In genomic region chr5:17269201-17269600, GRCh38 we compare ENCODE assay signal across 12 cellular contexts. TPM values are rescaled to one million over a fixed set of nuclear protein-coding genes. Genes with fewer than 3 reads are reported as not detected.
A peak's percentile ranks its signal among the peaks of the same experiment; 100 is the strongest.
DNase-seq lines count a peak whose midpoint lies in the region; ATAC-seq, FAIRE-seq and TF ChIP-seq lines count a peak whose summit lies in the region.
"Had no signal": no experiment of that assay in that cellular context is flagged by ENCODE, and none has a peak within 500 bp of the region (broad histone marks: within the 10 kb centered on the region; RNA-seq: fewer than 3 reads in every experiment).

No MANE protein-coding gene starts in this region.

- no peak overlapping the region for H3K27ac ChIP-seq in PC-3 (ENCODE audit: low read length)
- H3K27ac ChIP-seq in adrenal gland = no peak overlapping the region
- no peak overlapping the region for H3K27ac ChIP-seq in body of pancreas

- H3K4me2 ChIP-seq in PC-3 (ENCODE audit: low read length) = no peak overlapping the region

- H3K36me3 ChIP-seq in PC-3 (ENCODE audit: low read depth, low read length) (peaks cover 8% of the 10 kb centered on the region; the same call in 1 of the 2 replicates), adrenal gland (replicated peaks in 1 of 2) (no peaks in the 10 kb centered on the region), body of pancreas (replicated peaks in 1 of 2; ENCODE audit: insufficient read depth in 1 of 2, low read depth in 2 of 2) (no peaks in the 10 kb centered on the region)

- H3K9ac ChIP-seq in PC-3 (ENCODE audit: low read length) = no peak overlapping the region

- no peaks in the 10 kb centered on the region for H4K20me1 ChIP-seq in PC-3 (ENCODE audit: low read length)

- no peak for TF ChIP-seq CTCF in PC-3 (conservative IDR thresholded peaks at IDR 0.05; ENCODE audit: low read depth, low read length)
- TF ChIP-seq CTCF in adrenal gland (IDR thresholded peaks at IDR 0.05) = no peak
- TF ChIP-seq CTCF in body of pancreas (IDR thresholded peaks at IDR 0.05) = no peak

- no peak overlapping the region for H2AFZ ChIP-seq in PC-3 (ENCODE audit: low read length)

- peaks cover 88% of the 10 kb centered on the region for H3K79me2 ChIP-seq in PC-3 (ENCODE audit: low read length)

- CTCF ChIA-PET in PC-3 (lab: Charles Lee) = no interaction called here

- POLR2A ChIA-PET in PC-3 (lab: Charles Lee; ENCODE audit: unreplicated experiment) = no interaction called here

- no TSS peak for BruUV-seq in PC-3 (replicated peaks; lab: Mats Ljungman, UMichigan)

- ATAC-seq in GM21367 (IDR thresholded peaks at IDR 0.05; ENCODE audit: unreplicated experiment) (peak; percentile 66), HG02973 (IDR thresholded peaks at IDR 0.05; ENCODE audit: unreplicated experiment) (peak; percentile 60), PC-3 (no peak), body of pancreas (no peak)

- H3F3A ChIP-seq in PC-3 (ENCODE audit: low read length, unreplicated experiment) = no peaks in the 10 kb centered on the region

- H3K9me3 ChIP-seq in PC-3 (ENCODE audit: low read length) (no peaks in the 10 kb centered on the region), adrenal gland (replicated peaks in 1 of 3) (no peaks in the 10 kb centered on the region), body of pancreas (no peaks in the 10 kb centered on the region)

- 59 to 70% (median 66%) methylated on average over 6 of the region's 6 CpGs for WGBS in adrenal gland, 4 donors
- WGBS in body of pancreas, 2 donors = 39 to 46% methylated on average over 6 of the region's 6 CpGs

- H3K27me3 ChIP-seq in PC-3 (ENCODE audit: low read length) = no peaks in the 10 kb centered on the region
- H3K27me3 ChIP-seq in adrenal gland = no peaks in the 10 kb centered on the region
- H3K27me3 ChIP-seq in body of pancreas = no peaks in the 10 kb centered on the region

- H3K4me1 ChIP-seq in PC-3 (ENCODE audit: insufficient read depth, low read length) (0 out of 2 replicates have a peak, but pooled peaks cover 3% of the 10 kb centered on the region), adrenal gland (replicated peaks in 1 of 2) (no peaks in the 10 kb centered on the region), body of pancreas (no peaks in the 10 kb centered on the region)

- intact Hi-C loops in PC-3 (cut with micrococcal nuclease) (no loop called here), adrenal gland (cut with DNase I) (no loop called here), body of pancreas (cut with DNase I) (no loop called here)

- no peaks in the 10 kb centered on the region for H3K9me2 ChIP-seq in PC-3 (replicated peaks; ENCODE audit: low read length)

- TF ChIP-seq POLR2A in GM12892 (IDR thresholded peaks at IDR 0.05; ENCODE audit: low read depth, low read length) (no peak), adrenal gland (IDR thresholded peaks at IDR 0.05) (no peak), body of pancreas (IDR thresholded peaks at IDR 0.05) (no peak)

- DNase-seq in GM12892 (ENCODE audit: insufficient read length) = no peak
- DNase-seq in NCI-H69 (lab: John Stamatoyannopoulos, UW) = peak; percentile 61
- no peak for DNase-seq in PC-3
- DNase-seq in NCI-H345 treated with DMSO at 0.1 percent for 48 hours (lab: John Stamatoyannopoulos, UW; ENCODE audit: unreplicated experiment) = no peak
- DNase-seq in adrenal gland = no peak
- no peak for DNase-seq in body of pancreas
- DNase-seq: activated CD8-positive, alpha-beta memory T cell treated with anti-CD3 and anti-CD28 coated beads for 24 hours; NCI-H1436; SHP77 treated with DMSO at 0.1 percent for 48 hours; stimulated activated CD4-positive, alpha-beta T cell treated with anti-CD3 and anti-CD28 coated beads, Interleukin-15, amount 100 ng/mL, for 24 hours had no signal

- H3K4me3 ChIP-seq in PC-3 (ENCODE audit: low read length) (no peak overlapping the region), adrenal gland (no peak overlapping the region), body of pancreas (no peak overlapping the region)

- peak; percentile 65 for FAIRE-seq in GM12892 (lab: Jason Lieb, UNC)

RNA-seq across cellular contexts. Expression of gene BASP1, which starts 51.8 kb away (rescaled TPM):
- polyA plus RNA-seq in GM12892 (2012; ENCODE audit: missing spikeins) = 106 TPM
- 169 and 273 TPM in 2 replicates for total RNA-seq in PC-3 (2014; rRNA removed)
- total RNA-seq in adrenal gland = 10 to 100 TPM in 5 of 8 donors, 1 to 10 TPM in 3; 7.0 to 24.9 (median 11.7) TPM
- 10 to 100 TPM in 2 of 3 donors, 1 to 10 TPM in 1; 9.3 to 13.5 (median 13.0) TPM for polyA plus RNA-seq in adrenal gland
- total RNA-seq in body of pancreas = 1 to 10 TPM; 4.0 to 4.7 TPM

Comparison
In these comparisons a context has a peak if more than half of its experiments do, and no peak if none do; other contexts are left out.
1. ATAC-seq: peak in GM21367 (single experiment) and HG02973 (single experiment); none in PC-3 (single experiment) and body of pancreas (single experiment).